Comparison of ENCODE assay signal across 8 cellular contexts in genomic region chr12:31874961-31875608, GRCh38.
DNase-seq lines count a peak whose midpoint lies in the region; ATAC-seq and TF ChIP-seq lines count a peak whose summit lies in the region.

No MANE protein-coding gene starts in this region.

- peaks cover 0 to 6% (median 3%) of the 10 kb centered on the region in 7 donors for H3K9me3 Mint-ChIP-seq in naive B cell

- peak overlapping the region in 4 of 5 donors; percentile 37 to 79 (median 50) for H3K27ac ChIP-seq in stomach

- H3K4me3 ChIP-seq in stomach = no peak overlapping the region
- no peak overlapping the region for H3K4me3 ChIP-seq in HAP-1

- H3K4me1 Mint-ChIP-seq in naive B cell = peaks cover 70 to 86% (median 73%) of the 10 kb centered on the region in 3 donors

- H3K27me3 ChIP-seq in stomach = no peaks in the 10 kb centered on the region
- H3K27me3 ChIP-seq in HAP-1 (ENCODE audit: low read depth) = no peaks in the 10 kb centered on the region

- intact Hi-C loops in stomach (cut with DNase I; ENCODE audit: low total_unique reads) = no loop called here

- TF ChIP-seq CTCF in stomach (IDR thresholded peaks at IDR 0.05) = no peak

- peak overlapping the region; percentile 100 for H3K27ac Mint-ChIP-seq in naive B cell

- H3K9me3 ChIP-seq in stomach (no peaks in the 10 kb centered on the region), HAP-1 (no peaks in the 10 kb centered on the region)

- no peaks in the 10 kb centered on the region for H3K36me3 ChIP-seq in stomach
- H3K36me3 ChIP-seq in HAP-1 (replicated peaks) = no peaks in the 10 kb centered on the region

- in situ Hi-C loops in HAP-1 (cut with MboI; ENCODE audit: low sequenced_read_pairs) = no loop called here

- H3K4me3 Mint-ChIP-seq in naive B cell = peak overlapping the region; percentile 62 to 89 (median 83)

- DNase-seq in activated CD4-positive, alpha-beta T cell treated with anti-CD3 and anti-CD28 coated beads for 4 hours = peak; percentile 70 to 74
- peak; percentile 96 for DNase-seq in dermis blood vessel endothelial cell
- peak; percentile 77 for DNase-seq in naive B cell
- DNase-seq in stomach = peak; percentile 55
- DNase-seq in HAP-1 (ENCODE audit: low spot score in 2 of 2) = no peak
- no peak for DNase-seq in NCI-H774 (lab: John Stamatoyannopoulos, UW)

- TF ChIP-seq EP300 in stomach (IDR thresholded peaks at IDR 0.05) = no peak

- TF ChIP-seq POLR2A in stomach (IDR thresholded peaks at IDR 0.05) = no peak

- H3K4me1 ChIP-seq in stomach (peaks cover 0 to 19% (median 5%) of the 10 kb centered on the region in 4 donors), HAP-1 (no peaks in the 10 kb centered on the region)

- ATAC-seq in GM18873 (IDR thresholded peaks at IDR 0.05; ENCODE audit: low FRiP score, unreplicated experiment) (peak; percentile 85), HG03469 (IDR thresholded peaks at IDR 0.05; ENCODE audit: unreplicated experiment) (peak; percentile 69), naive B cell (ENCODE audit: low read depth in 2 of 2) (peak; percentile 89 to 90)

- peaks cover 33 to 61% of the 10 kb centered on the region in 2 donors for H3K36me3 Mint-ChIP-seq in naive B cell

- 33 to 49% (median 39%) methylated on average over 6 of the region's 6 CpGs for WGBS in stomach, 5 donors

- H3K27me3 Mint-ChIP-seq in naive B cell = no peaks in the 10 kb centered on the region

Comparison
In these comparisons a context has a peak if more than half of its experiments do, and no peak if none do; other contexts are left out.
1. DNase-seq: peak in activated CD4-positive, alpha-beta T cell treated with anti-CD3 and anti-CD28 coated beads for 4 hours (2 of 2), dermis blood vessel endothelial cell (single experiment), naive B cell (single experiment) and stomach (single experiment); none in HAP-1 (0 of 2) and NCI-H774 (single experiment).
2. Peak in every context shown above with its lines, with median percentiles within 50 percentile points of each other: ATAC-seq.